Comparison of ENCODE assay signal across 22 cellular contexts in the genomic region with DNA sequence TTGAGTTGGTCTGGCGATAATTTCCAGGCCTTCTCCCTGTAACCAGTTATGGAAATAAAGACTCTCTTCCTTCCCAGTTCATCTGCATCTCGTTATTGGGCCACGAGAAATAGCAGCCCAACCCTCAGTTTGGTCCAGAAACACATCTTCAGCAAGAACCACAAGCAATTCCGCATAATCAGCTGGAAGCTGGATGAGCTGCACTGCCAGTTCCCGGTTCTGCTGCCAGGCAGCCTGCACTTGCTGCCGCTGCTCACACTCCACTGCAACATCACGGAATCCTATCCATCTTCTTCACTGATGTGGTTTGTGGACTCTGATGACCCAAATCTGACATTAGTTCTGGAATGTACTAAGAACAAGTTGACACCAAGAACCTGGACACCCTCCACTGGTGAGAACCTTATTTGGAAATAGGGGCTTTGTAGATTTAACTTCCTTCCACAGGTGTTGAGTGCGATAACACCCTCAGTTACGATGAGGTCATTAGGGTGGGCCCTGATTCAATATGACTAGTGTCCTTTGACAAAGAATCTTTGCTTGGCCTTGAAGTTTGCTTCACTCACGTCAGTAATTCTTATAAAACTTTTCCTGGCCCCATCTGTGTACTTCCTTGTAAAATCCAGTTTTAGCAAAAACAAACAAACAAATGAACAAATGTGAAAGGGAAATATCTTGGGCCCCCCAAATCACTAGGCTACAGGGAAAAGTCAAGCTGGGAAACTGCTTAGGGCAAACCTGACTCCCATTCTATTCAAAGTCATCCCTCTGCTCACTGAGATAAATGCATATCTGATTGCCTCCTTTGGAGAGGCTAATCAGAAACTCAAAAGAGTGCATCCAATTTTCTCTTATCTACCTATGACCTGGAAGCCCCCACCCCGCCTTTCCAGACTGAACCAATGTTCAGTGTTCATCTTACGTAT.
"Had no signal": no experiment of that assay in that cellular context is flagged by ENCODE, and none has a peak within 500 bp of the region (broad histone marks: within the 10 kb centered on the region; RNA-seq: fewer than 3 reads in every experiment).

No MANE protein-coding gene starts in this region.

- ATAC-seq: left ventricle myocardium superior, lower lobe of right lung, natural killer cell, pancreas, right lobe of liver had no signal

- H3K4me1 Mint-ChIP-seq: natural killer cell, neural crest cell had no signal

- H3K27me3 ChIP-seq: colonic mucosa, esophagus squamous epithelium, neutrophil, pancreas, right lobe of liver, thyroid gland, vagina had no signal

- H3K4me1 ChIP-seq: colonic mucosa, esophagus squamous epithelium, lower lobe of right lung, pancreas, right lobe of liver, stomach, thyroid gland, vagina had no signal

- H3K36me3 ChIP-seq: colonic mucosa, esophagus squamous epithelium, lower lobe of right lung, neutrophil, pancreas, right lobe of liver, stomach, thyroid gland, vagina had no signal

- H3K4me3 Mint-ChIP-seq: dendritic cell treated with granulocyte-macrophage colony-stimulating factor and Interleukin-4, amounts not matched to agents 40 ng/mL and 50 ng/mL, for 4 days; natural killer cell; neural crest cell had no signal

- H3K36me3 Mint-ChIP-seq: natural killer cell had no signal

- H3K27ac ChIP-seq: colonic mucosa, esophagus squamous epithelium, lower lobe of right lung, neutrophil, pancreas, right lobe of liver, stomach, thyroid gland, vagina had no signal

- H3K4me2 ChIP-seq: smooth muscle cell had no signal

- H3K9me3 Mint-ChIP-seq: dendritic cell treated with granulocyte-macrophage colony-stimulating factor and Interleukin-4, amounts not matched to agents 40 ng/mL and 50 ng/mL, for 4 days; natural killer cell; neural crest cell had no signal

- DNase-seq: colonic mucosa; effector CD8-positive, alpha-beta T cell; esophagus squamous epithelium; hypothalamus; left ventricle myocardium superior; lower lobe of right lung; natural killer cell; pancreas; right lobe of liver; stimulated activated CD4-positive, alpha-beta T cell treated with anti-CD3 and anti-CD28 coated beads, Interleukin-12 subunit alpha, Interleukin-12 subunit beta, amount 100 ng/mL, for 4 hours; stimulated activated CD4-positive, alpha-beta T cell treated with anti-CD3 and anti-CD28 coated beads, Interleukin-1b, Interleukin-23, amount 100 ng/mL, for 48 hours; stimulated activated CD4-positive, alpha-beta T cell treated with anti-CD3 and anti-CD28 coated beads, Interleukin-4, amount 100 ng/mL, for 1 hour; stimulated activated CD8-positive, alpha-beta memory T cell treated with anti-CD3 and anti-CD28 coated beads, Interleukin-4, amount 100 ng/mL, for 48 hours; stimulated activated naive CD4-positive, alpha-beta T cell treated with Interleukin-2 at 50 U/mL for 16 hours; stomach; thyroid gland; trophoblast cell had no signal

- H3K4me3 ChIP-seq: colonic mucosa, esophagus squamous epithelium, lower lobe of right lung, pancreas, right lobe of liver, smooth muscle cell, stomach, thyroid gland, vagina had no signal

- H3K9me3 ChIP-seq: colonic mucosa, esophagus squamous epithelium, lower lobe of right lung, neutrophil, pancreas, right lobe of liver, stomach, thyroid gland, vagina had no signal
